ENCODE assay signal across 19 cellular contexts in the genomic region with DNA sequence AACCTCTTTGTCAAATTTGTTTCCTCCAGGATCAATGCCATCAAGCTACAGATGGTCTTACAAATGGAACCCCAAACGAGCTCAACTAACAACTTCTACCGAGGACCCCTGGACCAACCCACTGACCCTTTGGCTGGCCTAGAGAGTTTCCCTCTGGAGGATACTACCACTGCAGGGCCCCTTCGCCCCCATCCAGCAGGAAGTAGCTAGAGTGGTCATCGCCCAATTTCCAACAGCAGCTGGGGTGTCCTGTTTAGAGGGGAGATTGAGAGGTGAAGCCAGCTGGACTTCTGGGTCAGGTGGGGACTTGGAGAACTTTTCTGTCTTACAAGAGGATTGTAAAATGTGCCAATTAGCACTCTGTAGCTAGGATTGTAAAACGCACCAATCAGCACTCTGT. TPM values are rescaled to one million over a fixed set of nuclear protein-coding genes. Genes with fewer than 3 reads are reported as not detected.
"Had no signal": no experiment of that assay in that cellular context is flagged by ENCODE, and none has a peak within 500 bp of the region (broad histone marks: within the 10 kb centered on the region; RNA-seq: fewer than 3 reads in every experiment).

No MANE protein-coding gene starts in this region.

RNA-seq across cellular contexts. Expression of a gene that starts 1.4 kb away (rescaled TPM):
- total RNA-seq: kidney epithelial cell, left ventricle myocardium inferior, mononuclear cell, natural killer cell, pulmonary artery endothelial cell had no signal

RNA-seq across cellular contexts. Expression of a gene that starts 19.1 kb away (rescaled TPM):
- total RNA-seq: kidney epithelial cell, left ventricle myocardium inferior, lung, mesothelial cell of epicardium, natural killer cell, omental fat pad, ovary, progenitor cell of endocrine pancreas, pulmonary artery endothelial cell, renal cortical epithelial cell, right atrium auricular region, skeletal muscle tissue, smooth muscle cell, thyroid gland, transverse colon, upper lobe of right lung had no signal

RNA-seq across cellular contexts. Expression of a gene that starts 33.7 kb away (rescaled TPM):
- total RNA-seq: kidney epithelial cell, left ventricle myocardium inferior, lower leg skin, mesothelial cell of epicardium, mononuclear cell, natural killer cell, omental fat pad, pulmonary artery endothelial cell, renal cortical epithelial cell, right atrium auricular region, smooth muscle cell, testis, thyroid gland, transverse colon, upper lobe of right lung had no signal

RNA-seq across cellular contexts. Expression of a gene that starts 42.0 kb away (rescaled TPM):
- total RNA-seq: kidney epithelial cell, renal cortical epithelial cell, smooth muscle cell had no signal
